1 cellular context compared by ENCODE assay signal in the genomic region with DNA sequence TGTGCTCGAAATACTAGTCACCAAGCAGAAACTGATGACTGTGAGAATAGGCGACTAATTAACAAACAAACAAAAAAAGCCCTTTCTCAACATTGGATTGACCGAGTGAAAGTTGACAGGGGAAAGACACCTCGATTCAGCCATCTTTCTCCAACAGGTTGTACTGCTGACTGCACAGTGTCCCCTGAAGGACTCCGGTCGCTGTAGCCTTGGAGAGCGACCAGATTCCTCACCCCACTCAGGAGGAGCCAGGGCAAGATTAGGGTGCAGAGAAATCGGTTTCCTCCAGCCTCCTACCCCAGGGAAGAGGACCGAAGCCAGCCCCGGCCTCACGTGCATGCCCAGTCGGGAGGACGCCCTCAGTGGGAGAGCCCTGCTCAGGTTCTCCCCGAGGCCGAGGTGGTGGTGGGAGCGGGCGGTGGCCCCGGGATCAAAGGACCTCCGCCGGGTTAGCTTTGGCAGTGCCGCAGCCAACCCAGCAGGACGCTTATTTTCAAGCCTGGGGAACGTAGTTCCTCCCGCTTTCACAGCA.
TF ChIP-seq lines count a peak whose summit lies in the region.

No MANE protein-coding gene starts in this region.

TF ChIP-seq in HepG2, 621 proteins besides CTCF, POLR2A, EP300 and RAD21 (continued from another document and continues in another):
- TF ChIP-seq, protein P1, sequence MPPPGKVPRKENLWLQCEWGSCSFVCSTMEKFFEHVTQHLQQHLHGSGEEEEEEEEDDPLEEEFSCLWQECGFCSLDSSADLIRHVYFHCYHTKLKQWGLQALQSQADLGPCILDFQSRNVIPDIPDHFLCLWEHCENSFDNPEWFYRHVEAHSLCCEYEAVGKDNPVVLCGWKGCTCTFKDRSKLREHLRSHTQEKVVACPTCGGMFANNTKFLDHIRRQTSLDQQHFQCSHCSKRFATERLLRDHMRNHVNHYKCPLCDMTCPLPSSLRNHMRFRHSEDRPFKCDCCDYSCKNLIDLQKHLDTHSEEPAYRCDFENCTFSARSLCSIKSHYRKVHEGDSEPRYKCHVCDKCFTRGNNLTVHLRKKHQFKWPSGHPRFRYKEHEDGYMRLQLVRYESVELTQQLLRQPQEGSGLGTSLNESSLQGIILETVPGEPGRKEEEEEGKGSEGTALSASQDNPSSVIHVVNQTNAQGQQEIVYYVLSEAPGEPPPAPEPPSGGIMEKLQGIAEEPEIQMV (CRISPR knock-in tag; IDR thresholded peaks at IDR 0.05; ENCODE audit: low read depth), result no peak
- TF ChIP-seq ZNF496 (CRISPR knock-in tag; IDR thresholded peaks at IDR 0.05; ENCODE audit: insufficient replicate concordance), result no peak
- no peak for TF ChIP-seq SKI (IDR thresholded peaks at IDR 0.05; ENCODE audit: partially characterized antibody)
- TF ChIP-seq, protein P2, sequence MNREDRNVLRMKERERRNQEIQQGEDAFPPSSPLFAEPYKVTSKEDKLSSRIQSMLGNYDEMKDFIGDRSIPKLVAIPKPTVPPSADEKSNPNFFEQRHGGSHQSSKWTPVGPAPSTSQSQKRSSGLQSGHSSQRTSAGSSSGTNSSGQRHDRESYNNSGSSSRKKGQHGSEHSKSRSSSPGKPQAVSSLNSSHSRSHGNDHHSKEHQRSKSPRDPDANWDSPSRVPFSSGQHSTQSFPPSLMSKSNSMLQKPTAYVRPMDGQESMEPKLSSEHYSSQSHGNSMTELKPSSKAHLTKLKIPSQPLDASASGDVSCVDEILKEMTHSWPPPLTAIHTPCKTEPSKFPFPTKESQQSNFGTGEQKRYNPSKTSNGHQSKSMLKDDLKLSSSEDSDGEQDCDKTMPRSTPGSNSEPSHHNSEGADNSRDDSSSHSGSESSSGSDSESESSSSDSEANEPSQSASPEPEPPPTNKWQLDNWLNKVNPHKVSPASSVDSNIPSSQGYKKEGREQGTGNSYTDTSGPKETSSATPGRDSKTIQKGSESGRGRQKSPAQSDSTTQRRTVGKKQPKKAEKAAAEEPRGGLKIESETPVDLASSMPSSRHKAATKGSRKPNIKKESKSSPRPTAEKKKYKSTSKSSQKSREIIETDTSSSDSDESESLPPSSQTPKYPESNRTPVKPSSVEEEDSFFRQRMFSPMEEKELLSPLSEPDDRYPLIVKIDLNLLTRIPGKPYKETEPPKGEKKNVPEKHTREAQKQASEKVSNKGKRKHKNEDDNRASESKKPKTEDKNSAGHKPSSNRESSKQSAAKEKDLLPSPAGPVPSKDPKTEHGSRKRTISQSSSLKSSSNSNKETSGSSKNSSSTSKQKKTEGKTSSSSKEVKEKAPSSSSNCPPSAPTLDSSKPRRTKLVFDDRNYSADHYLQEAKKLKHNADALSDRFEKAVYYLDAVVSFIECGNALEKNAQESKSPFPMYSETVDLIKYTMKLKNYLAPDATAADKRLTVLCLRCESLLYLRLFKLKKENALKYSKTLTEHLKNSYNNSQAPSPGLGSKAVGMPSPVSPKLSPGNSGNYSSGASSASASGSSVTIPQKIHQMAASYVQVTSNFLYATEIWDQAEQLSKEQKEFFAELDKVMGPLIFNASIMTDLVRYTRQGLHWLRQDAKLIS (CRISPR knock-in tag; IDR thresholded peaks at IDR 0.05), result no peak
- TF ChIP-seq ZNF768 (CRISPR knock-in tag; IDR thresholded peaks at IDR 0.05), result 0 out of 2 replicates have a peak, but pooled peaks have one; percentile 27
- no peak for TF ChIP-seq DMAP1 (CRISPR knock-in tag; IDR thresholded peaks at IDR 0.05)
- no peak for TF ChIP-seq ZNF563 (CRISPR knock-in tag; IDR thresholded peaks at IDR 0.05)
- no peak for TF ChIP-seq RBFOX2 (IDR thresholded peaks at IDR 0.05; ENCODE audit: low read depth, low read length)
- TF ChIP-seq ZNF431 (CRISPR knock-in tag; IDR thresholded peaks at IDR 0.05; ENCODE audit: borderline replicate concordance, low read depth), result no peak
- no peak for TF ChIP-seq PITX1 (CRISPR knock-in tag; IDR thresholded peaks at IDR 0.05)
- TF ChIP-seq, protein P3, sequence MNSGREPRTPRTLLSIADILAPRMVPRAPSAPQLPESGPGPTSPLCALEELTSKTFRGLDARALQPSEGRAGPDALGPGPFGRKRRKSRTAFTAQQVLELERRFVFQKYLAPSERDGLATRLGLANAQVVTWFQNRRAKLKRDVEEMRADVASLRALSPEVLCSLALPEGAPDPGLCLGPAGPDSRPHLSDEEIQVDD (CRISPR knock-in tag; IDR thresholded peaks at IDR 0.05; ENCODE audit: borderline replicate concordance), result no peak
- TF ChIP-seq, protein P4, sequence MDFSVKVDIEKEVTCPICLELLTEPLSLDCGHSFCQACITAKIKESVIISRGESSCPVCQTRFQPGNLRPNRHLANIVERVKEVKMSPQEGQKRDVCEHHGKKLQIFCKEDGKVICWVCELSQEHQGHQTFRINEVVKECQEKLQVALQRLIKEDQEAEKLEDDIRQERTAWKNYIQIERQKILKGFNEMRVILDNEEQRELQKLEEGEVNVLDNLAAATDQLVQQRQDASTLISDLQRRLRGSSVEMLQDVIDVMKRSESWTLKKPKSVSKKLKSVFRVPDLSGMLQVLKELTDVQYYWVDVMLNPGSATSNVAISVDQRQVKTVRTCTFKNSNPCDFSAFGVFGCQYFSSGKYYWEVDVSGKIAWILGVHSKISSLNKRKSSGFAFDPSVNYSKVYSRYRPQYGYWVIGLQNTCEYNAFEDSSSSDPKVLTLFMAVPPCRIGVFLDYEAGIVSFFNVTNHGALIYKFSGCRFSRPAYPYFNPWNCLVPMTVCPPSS (IDR thresholded peaks at IDR 0.05), result no peak
- no peak for TF ChIP-seq AKAP8 (CRISPR knock-in tag; IDR thresholded peaks at IDR 0.05)
- TF ChIP-seq, protein P5, sequence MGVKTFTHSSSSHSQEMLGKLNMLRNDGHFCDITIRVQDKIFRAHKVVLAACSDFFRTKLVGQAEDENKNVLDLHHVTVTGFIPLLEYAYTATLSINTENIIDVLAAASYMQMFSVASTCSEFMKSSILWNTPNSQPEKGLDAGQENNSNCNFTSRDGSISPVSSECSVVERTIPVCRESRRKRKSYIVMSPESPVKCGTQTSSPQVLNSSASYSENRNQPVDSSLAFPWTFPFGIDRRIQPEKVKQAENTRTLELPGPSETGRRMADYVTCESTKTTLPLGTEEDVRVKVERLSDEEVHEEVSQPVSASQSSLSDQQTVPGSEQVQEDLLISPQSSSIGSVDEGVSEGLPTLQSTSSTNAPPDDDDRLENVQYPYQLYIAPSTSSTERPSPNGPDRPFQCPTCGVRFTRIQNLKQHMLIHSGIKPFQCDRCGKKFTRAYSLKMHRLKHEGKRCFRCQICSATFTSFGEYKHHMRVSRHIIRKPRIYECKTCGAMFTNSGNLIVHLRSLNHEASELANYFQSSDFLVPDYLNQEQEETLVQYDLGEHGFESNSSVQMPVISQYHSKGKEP (CRISPR knock-in tag; IDR thresholded peaks at IDR 0.05), result no peak
- TF ChIP-seq XBP1 (CRISPR knock-in tag; IDR thresholded peaks at IDR 0.05), result no peak
- TF ChIP-seq, protein P6, sequence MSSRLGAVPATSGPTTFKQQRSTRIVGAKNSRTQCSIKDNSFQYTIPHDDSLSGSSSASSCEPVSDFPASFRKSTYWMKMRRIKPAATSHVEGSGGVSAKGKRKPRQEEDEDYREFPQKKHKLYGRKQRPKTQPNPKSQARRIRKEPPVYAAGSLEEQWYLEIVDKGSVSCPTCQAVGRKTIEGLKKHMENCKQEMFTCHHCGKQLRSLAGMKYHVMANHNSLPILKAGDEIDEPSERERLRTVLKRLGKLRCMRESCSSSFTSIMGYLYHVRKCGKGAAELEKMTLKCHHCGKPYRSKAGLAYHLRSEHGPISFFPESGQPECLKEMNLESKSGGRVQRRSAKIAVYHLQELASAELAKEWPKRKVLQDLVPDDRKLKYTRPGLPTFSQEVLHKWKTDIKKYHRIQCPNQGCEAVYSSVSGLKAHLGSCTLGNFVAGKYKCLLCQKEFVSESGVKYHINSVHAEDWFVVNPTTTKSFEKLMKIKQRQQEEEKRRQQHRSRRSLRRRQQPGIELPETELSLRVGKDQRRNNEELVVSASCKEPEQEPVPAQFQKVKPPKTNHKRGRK (CRISPR knock-in tag; IDR thresholded peaks at IDR 0.05), result no peak
- TF ChIP-seq ZNF205 (CRISPR knock-in tag; IDR thresholded peaks at IDR 0.05), result peak; percentile 27; the same call in 1 of the 2 replicates
- no peak for TF ChIP-seq ZNF589 (CRISPR knock-in tag; conservative IDR thresholded peaks at IDR 0.05)
- TF ChIP-seq ZNF383 (CRISPR knock-in tag; IDR thresholded peaks at IDR 0.05; ENCODE audit: borderline replicate concordance), result no peak
- TF ChIP-seq ZNF3 (CRISPR knock-in tag; IDR thresholded peaks at IDR 0.05), result 0 out of 2 replicates have a peak, but pooled peaks have one; percentile 2
- TF ChIP-seq, protein P7, sequence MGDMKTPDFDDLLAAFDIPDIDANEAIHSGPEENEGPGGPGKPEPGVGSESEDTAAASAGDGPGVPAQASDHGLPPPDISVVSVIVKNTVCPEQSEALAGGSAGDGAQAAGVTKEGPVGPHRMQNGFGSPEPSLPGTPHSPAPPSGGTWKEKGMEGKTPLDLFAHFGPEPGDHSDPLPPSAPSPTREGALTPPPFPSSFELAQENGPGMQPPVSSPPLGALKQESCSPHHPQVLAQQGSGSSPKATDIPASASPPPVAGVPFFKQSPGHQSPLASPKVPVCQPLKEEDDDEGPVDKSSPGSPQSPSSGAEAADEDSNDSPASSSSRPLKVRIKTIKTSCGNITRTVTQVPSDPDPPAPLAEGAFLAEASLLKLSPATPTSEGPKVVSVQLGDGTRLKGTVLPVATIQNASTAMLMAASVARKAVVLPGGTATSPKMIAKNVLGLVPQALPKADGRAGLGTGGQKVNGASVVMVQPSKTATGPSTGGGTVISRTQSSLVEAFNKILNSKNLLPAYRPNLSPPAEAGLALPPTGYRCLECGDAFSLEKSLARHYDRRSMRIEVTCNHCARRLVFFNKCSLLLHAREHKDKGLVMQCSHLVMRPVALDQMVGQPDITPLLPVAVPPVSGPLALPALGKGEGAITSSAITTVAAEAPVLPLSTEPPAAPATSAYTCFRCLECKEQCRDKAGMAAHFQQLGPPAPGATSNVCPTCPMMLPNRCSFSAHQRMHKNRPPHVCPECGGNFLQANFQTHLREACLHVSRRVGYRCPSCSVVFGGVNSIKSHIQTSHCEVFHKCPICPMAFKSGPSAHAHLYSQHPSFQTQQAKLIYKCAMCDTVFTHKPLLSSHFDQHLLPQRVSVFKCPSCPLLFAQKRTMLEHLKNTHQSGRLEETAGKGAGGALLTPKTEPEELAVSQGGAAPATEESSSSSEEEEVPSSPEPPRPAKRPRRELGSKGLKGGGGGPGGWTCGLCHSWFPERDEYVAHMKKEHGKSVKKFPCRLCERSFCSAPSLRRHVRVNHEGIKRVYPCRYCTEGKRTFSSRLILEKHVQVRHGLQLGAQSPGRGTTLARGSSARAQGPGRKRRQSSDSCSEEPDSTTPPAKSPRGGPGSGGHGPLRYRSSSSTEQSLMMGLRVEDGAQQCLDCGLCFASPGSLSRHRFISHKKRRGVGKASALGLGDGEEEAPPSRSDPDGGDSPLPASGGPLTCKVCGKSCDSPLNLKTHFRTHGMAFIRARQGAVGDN (CRISPR knock-in tag; IDR thresholded peaks at IDR 0.05), result no peak; the same call in 1 of the 2 replicates
- no peak for TF ChIP-seq ZNF136 (CRISPR knock-in tag; IDR thresholded peaks at IDR 0.05; ENCODE audit: low read depth)
- no peak for TF ChIP-seq SMAD9 (CRISPR knock-in tag; IDR thresholded peaks at IDR 0.05)
- no peak for TF ChIP-seq CENPT (CRISPR knock-in tag; IDR thresholded peaks at IDR 0.05; ENCODE audit: low read depth)
- TF ChIP-seq SP1 (IDR thresholded peaks at IDR 0.05), result no peak
- no peak for TF ChIP-seq SP1 (CRISPR knock-in tag; IDR thresholded peaks at IDR 0.05)
- TF ChIP-seq HDAC6 (IDR thresholded peaks at IDR 0.05; ENCODE audit: low read depth, low read length), result no peak
- no peak for TF ChIP-seq ZNF652 (CRISPR knock-in tag; IDR thresholded peaks at IDR 0.05; ENCODE audit: borderline replicate concordance, low read depth)
- TF ChIP-seq, protein P8, sequence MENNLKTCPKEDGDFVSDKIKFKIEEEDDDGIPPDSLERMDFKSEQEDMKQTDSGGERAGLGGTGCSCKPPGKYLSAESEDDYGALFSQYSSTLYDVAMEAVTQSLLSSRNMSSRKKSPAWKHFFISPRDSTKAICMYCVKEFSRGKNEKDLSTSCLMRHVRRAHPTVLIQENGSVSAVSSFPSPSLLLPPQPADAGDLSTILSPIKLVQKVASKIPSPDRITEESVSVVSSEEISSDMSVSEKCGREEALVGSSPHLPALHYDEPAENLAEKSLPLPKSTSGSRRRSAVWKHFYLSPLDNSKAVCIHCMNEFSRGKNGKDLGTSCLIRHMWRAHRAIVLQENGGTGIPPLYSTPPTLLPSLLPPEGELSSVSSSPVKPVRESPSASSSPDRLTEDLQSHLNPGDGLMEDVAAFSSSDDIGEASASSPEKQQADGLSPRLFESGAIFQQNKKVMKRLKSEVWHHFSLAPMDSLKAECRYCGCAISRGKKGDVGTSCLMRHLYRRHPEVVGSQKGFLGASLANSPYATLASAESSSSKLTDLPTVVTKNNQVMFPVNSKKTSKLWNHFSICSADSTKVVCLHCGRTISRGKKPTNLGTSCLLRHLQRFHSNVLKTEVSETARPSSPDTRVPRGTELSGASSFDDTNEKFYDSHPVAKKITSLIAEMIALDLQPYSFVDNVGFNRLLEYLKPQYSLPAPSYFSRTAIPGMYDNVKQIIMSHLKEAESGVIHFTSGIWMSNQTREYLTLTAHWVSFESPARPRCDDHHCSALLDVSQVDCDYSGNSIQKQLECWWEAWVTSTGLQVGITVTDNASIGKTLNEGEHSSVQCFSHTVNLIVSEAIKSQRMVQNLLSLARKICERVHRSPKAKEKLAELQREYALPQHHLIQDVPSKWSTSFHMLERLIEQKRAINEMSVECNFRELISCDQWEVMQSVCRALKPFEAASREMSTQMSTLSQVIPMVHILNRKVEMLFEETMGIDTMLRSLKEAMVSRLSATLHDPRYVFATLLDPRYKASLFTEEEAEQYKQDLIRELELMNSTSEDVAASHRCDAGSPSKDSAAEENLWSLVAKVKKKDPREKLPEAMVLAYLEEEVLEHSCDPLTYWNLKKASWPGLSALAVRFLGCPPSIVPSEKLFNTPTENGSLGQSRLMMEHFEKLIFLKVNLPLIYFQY (CRISPR knock-in tag; IDR thresholded peaks at IDR 0.05; ENCODE audit: borderline replicate concordance), result no peak
- TF ChIP-seq, protein P9, sequence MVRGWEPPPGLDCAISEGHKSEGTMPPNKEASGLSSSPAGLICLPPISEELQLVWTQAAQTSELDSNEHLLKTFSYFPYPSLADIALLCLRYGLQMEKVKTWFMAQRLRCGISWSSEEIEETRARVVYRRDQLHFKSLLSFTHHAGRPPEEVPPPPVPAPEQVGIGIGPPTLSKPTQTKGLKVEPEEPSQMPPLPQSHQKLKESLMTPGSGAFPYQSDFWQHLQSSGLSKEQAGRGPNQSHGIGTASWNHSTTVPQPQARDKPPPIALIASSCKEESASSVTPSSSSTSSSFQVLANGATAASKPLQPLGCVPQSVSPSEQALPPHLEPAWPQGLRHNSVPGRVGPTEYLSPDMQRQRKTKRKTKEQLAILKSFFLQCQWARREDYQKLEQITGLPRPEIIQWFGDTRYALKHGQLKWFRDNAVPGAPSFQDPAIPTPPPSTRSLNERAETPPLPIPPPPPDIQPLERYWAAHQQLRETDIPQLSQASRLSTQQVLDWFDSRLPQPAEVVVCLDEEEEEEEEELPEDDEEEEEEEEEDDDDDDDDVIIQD (CRISPR knock-in tag; IDR thresholded peaks at IDR 0.05; ENCODE audit: low read depth), result peak; percentile 47; the same call in 1 of the 2 replicates
- TF ChIP-seq ZIK1 (CRISPR knock-in tag; IDR thresholded peaks at IDR 0.05; ENCODE audit: borderline replicate concordance, low read depth), result no peak
